Comparison of ENCODE assay signal across 7 cellular contexts in genomic region chr4:174284181-174284886, GRCh38. TPM values are rescaled to one million over a fixed set of nuclear protein-coding genes. Genes with fewer than 3 reads are reported as not detected.
DNase-seq lines count a peak whose midpoint lies in the region; ATAC-seq, FAIRE-seq and TF ChIP-seq lines count a peak whose summit lies in the region.

No MANE protein-coding gene starts in this region.

- peak overlapping the region; percentile 99 for H3K27ac Mint-ChIP-seq in activated T-helper 17 cell treated with anti-CD3 and anti-CD28 coated beads, Interleukin-2, amount 50 U/mL, for 72 hours

- H3K4me3 ChIP-seq in left ventricle myocardium inferior, result peak overlapping the region; percentile 91

- peak; percentile 82 for DNase-seq in LHCN-M2 (ENCODE audit: low read depth)
- DNase-seq in left ventricle myocardium inferior, result no peak
- peak; percentile 31 for DNase-seq in putamen (ENCODE audit: low spot score)
- DNase-seq in germinal center (ENCODE audit: low spot score), result no peak

- peak overlapping the region; percentile 98 for H3K27ac ChIP-seq in left ventricle myocardium inferior (replicated peaks)

- no peaks in the 10 kb centered on the region for H3K36me3 ChIP-seq in left ventricle myocardium inferior

- FAIRE-seq in G401.6 (lab: Jason Lieb, UNC), result peak; percentile 95

- H3K27me3 ChIP-seq in left ventricle myocardium inferior (ENCODE audit: low read depth), result no peaks in the 10 kb centered on the region

- peaks cover 68% of the 10 kb centered on the region for H3K4me1 ChIP-seq in left ventricle myocardium inferior

- intact Hi-C loops in left ventricle myocardium inferior (cut with micrococcal nuclease), result no loop called here

- H3K4me3 Mint-ChIP-seq in activated T-helper 17 cell treated with anti-CD3 and anti-CD28 coated beads, Interleukin-2, amount 50 U/mL, for 72 hours, result peak overlapping the region; percentile 81

- peak; percentile 4 for ATAC-seq in GM21825 (IDR thresholded peaks at IDR 0.05; ENCODE audit: unreplicated experiment)
- peak; percentile 9 for ATAC-seq in activated T-helper 17 cell treated with anti-CD3 and anti-CD28 coated beads, Interleukin-2, amount 50 U/mL, for 72 hours (replicated peaks)

- H3K36me3 Mint-ChIP-seq in activated T-helper 17 cell treated with anti-CD3 and anti-CD28 coated beads, Interleukin-2, amount 50 U/mL, for 72 hours (ENCODE audit: low read depth), result peaks cover 14% of the 10 kb centered on the region

- no peaks in the 10 kb centered on the region for H3K27me3 Mint-ChIP-seq in activated T-helper 17 cell treated with anti-CD3 and anti-CD28 coated beads, Interleukin-2, amount 50 U/mL, for 72 hours

- peaks cover 4% of the 10 kb centered on the region for H3K9me3 ChIP-seq in left ventricle myocardium inferior (replicated peaks)

- H3K9me3 Mint-ChIP-seq in activated T-helper 17 cell treated with anti-CD3 and anti-CD28 coated beads, Interleukin-2, amount 50 U/mL, for 72 hours, result no peaks in the 10 kb centered on the region

- no peak for TF ChIP-seq CTCF in left ventricle myocardium inferior (IDR thresholded peaks at IDR 0.05; ENCODE audit: borderline replicate concordance)

- peaks cover 26% of the 10 kb centered on the region for H3K4me1 Mint-ChIP-seq in activated T-helper 17 cell treated with anti-CD3 and anti-CD28 coated beads, Interleukin-2, amount 50 U/mL, for 72 hours

RNA-seq across cellular contexts. Expression of gene CEP44, which starts 0.6 kb away (rescaled TPM):
- total RNA-seq in LHCN-M2 (2014; rRNA removed), result 22.7 and 27.3 TPM in 2 replicates
- 2.1 TPM for polyA plus RNA-seq in LHCN-M2 (2012)
- total RNA-seq in activated T-helper 17 cell treated with anti-CD3 and anti-CD28 coated beads, Interleukin-2, amount 50 U/mL, for 72 hours, result 10 to 100 TPM; 17.7 to 26.1 TPM
- 11.2 TPM for total RNA-seq in left ventricle myocardium inferior

RNA-seq across cellular contexts. Expression of gene FBXO8, which starts 0.9 kb away (rescaled TPM):
- 17.5 and 22.8 TPM in 2 replicates for total RNA-seq in LHCN-M2 (2014; rRNA removed)
- 11.3 TPM for polyA plus RNA-seq in LHCN-M2 (2012)
- 10 to 100 TPM; 10.1 to 11.1 TPM for total RNA-seq in activated T-helper 17 cell treated with anti-CD3 and anti-CD28 coated beads, Interleukin-2, amount 50 U/mL, for 72 hours
- total RNA-seq in left ventricle myocardium inferior, result 29.5 TPM

Comparison
In these comparisons a context has a peak if more than half of its experiments do, and no peak if none do; other contexts are left out.
1. DNase-seq: peak in LHCN-M2 (single experiment) and putamen (single experiment); none in left ventricle myocardium inferior (single experiment) and germinal center (single experiment).